In genomic region chr21:36141513-36141925, GRCh38 we compare ENCODE assay signal across 8 cellular contexts. TPM values are rescaled to one million over a fixed set of nuclear protein-coding genes. Genes with fewer than 3 reads are reported as not detected.
DNase-seq lines count a peak whose midpoint lies in the region; ATAC-seq, FAIRE-seq and TF ChIP-seq lines count a peak whose summit lies in the region.

No MANE protein-coding gene starts in this region.

- H3K4me2 ChIP-seq in A549: peak overlapping the region; percentile 39

- POLR2A ChIA-PET in A549 (lab: Yijun Ruan, JAX): no interaction called here

- H3K4me3 ChIP-seq in A549: no peak overlapping the region
- H3K4me3 ChIP-seq in WI38 (ENCODE audit: low read depth, low read length): no peak overlapping the region
- H3K4me3 ChIP-seq in breast epithelium: no peak overlapping the region

- no peak for TF ChIP-seq EP300 in A549 (IDR thresholded peaks at IDR 0.05)

- H3K4me1 ChIP-seq in A549 (peaks cover 10% of the 10 kb centered on the region; the same call in 2 of the 3 replicates), breast epithelium (peaks cover 0 to 3% of the 10 kb centered on the region in 2 donors)

- peak; percentile 98 for ATAC-seq in A549
- peak; percentile 70 for ATAC-seq in GM18868 (IDR thresholded peaks at IDR 0.05; ENCODE audit: unreplicated experiment)
- peak; percentile 74 for ATAC-seq in HG03196 (IDR thresholded peaks at IDR 0.05; ENCODE audit: unreplicated experiment)

- CTCF ChIA-PET in A549 (lab: Yijun Ruan, JAX): interaction anchor here (0.6 to 10.0 kb wide), 27 partner anchors 8 to 249 kb away, joined by 3 to 75 read pairs (median 3); no protein-coding TSS in a partner anchor

- intact Hi-C loops in breast epithelium (cut with DNase I; ENCODE audit: low total_unique reads): no loop called here

- no peaks in the 10 kb centered on the region for H3K27me3 ChIP-seq in breast epithelium

- peak; percentile 79 to 80 for TF ChIP-seq RAD21 in A549 (conservative IDR thresholded peaks at IDR 0.05 in 1 of 2, IDR thresholded peaks at IDR 0.05 in 1 of 2)

- no peak for FAIRE-seq in A549 (lab: Jason Lieb, UNC)

- H3K36me3 ChIP-seq in breast epithelium: no peaks in the 10 kb centered on the region

- H3K9me3 ChIP-seq in A549 (no peaks in the 10 kb centered on the region), breast epithelium (no peaks in the 10 kb centered on the region)

- TF ChIP-seq POLR2A in A549 (IDR thresholded peaks at IDR 0.05; ENCODE audit: low read length) (no peak), breast epithelium (IDR thresholded peaks at IDR 0.05) (no peak)

- 8% methylated on average over 6 of the region's 6 CpGs for WGBS in A549 (ENCODE audit: missing lambda C conversion rate)

- DNase-seq in A549 (ENCODE audit: low read depth in 1 of 2, low spot score in 1 of 2) (peak; percentile 33 to 87), NCI-H345 (lab: John Stamatoyannopoulos, UW) (peak; percentile 98), breast epithelium (ENCODE audit: low spot score in 2 of 2) (peak; percentile 83 to 89), iris pigment epithelial cell (ENCODE audit: low read depth) (peak; percentile 77)
- DNase-seq in stimulated activated CD4-positive, alpha-beta T cell treated with anti-CD3 and anti-CD28 coated beads, Interleukin-1b, Interleukin-23, amount 100 ng/mL, for 4 hours (ENCODE audit: low read depth in 2 of 2): peak; percentile 58 to 88

- TF ChIP-seq CTCF in A549 (IDR thresholded peaks at IDR 0.05) (peak; percentile 80), WI38 (IDR thresholded peaks at IDR 0.05; ENCODE audit: low read depth, low read length) (peak; percentile 66), breast epithelium (IDR thresholded peaks at IDR 0.05) (peak; percentile 58 to 84 (median 81))

- H3K27ac ChIP-seq in A549 (no peak overlapping the region), breast epithelium (peak overlapping the region; percentile 3 to 71)

TF ChIP-seq in A549, 52 proteins besides CTCF, POLR2A, EP300 and RAD21:
- TF ChIP-seq KDM5A (IDR thresholded peaks at IDR 0.05): no peak
- TF ChIP-seq SMC3 (IDR thresholded peaks at IDR 0.05): peak; percentile 65

RNA-seq across cellular contexts. Expression of gene CBR3, which starts 6.6 kb away (rescaled TPM):
- polyA plus RNA-seq in A549 (2011; rRNA removed): 5.2 and 6.1 TPM in 2 replicates
- 9.9 and 11.2 TPM in 2 replicates for polyA plus RNA-seq in A549 (2012; cell fraction: cytosol; rRNA removed)
- polyA plus RNA-seq in A549 (2012; cell fraction: nucleus; rRNA removed): 5.9 and 7.9 TPM in 2 replicates
- 5.9 to 6.5 TPM (median 6.5 TPM) in 3 replicates for polyA plus RNA-seq in A549 (2017; fragmentation: RNase III; extraction: RNeasy Plus Mini Kit Qiagen cat#74134 plus additional on column Dnase treatment)
- polyA minus RNA-seq in A549 (2011; rRNA and poly(A)+ RNA removed): 0.97 and 1.7 TPM in 2 replicates
- 10 to 100 TPM; 15.7 to 29.0 (median 22.1) TPM for total RNA-seq in breast epithelium

RNA-seq across cellular contexts. Expression of gene DOP1B, which starts 15.1 kb away (rescaled TPM):
- polyA plus RNA-seq in A549 (2011; rRNA removed) (3.5 and 4.5 TPM in 2 replicates), A549 (2017; fragmentation: RNase III; extraction: RNeasy Plus Mini Kit Qiagen cat#74134 plus additional on column Dnase treatment) (2.8 to 3.8 TPM (median 3.0 TPM) in 3 replicates)
- 1.5 and 2.2 TPM in 2 replicates for polyA plus RNA-seq in A549 (2012; cell fraction: cytosol; rRNA removed)
- 2.5 and 3.2 TPM in 2 replicates for polyA plus RNA-seq in A549 (2012; cell fraction: nucleus; rRNA removed)
- polyA minus RNA-seq in A549 (2011; rRNA and poly(A)+ RNA removed): 4.6 and 6.0 TPM in 2 replicates
- 10 to 100 TPM; 11.5 to 21.4 (median 19.7) TPM for total RNA-seq in breast epithelium

Comparison
In these comparisons a context has a peak if more than half of its experiments do, and no peak if none do; other contexts are left out.
1. H3K27ac ChIP-seq: peak in breast epithelium (2 of 2); none in A549 (0 of 2).
2. Peak in every context shown above with its lines, with median percentiles within 50 percentile points of each other: ATAC-seq, DNase-seq and CTCF ChIP-seq.